In genomic region chr18:11850821-11851155, GRCh38 we compare ENCODE assay signal across 8 cellular contexts. TPM values are rescaled to one million over a fixed set of nuclear protein-coding genes. Genes with fewer than 3 reads are reported as not detected.
DNase-seq lines count a peak whose midpoint lies in the region; ATAC-seq and TF ChIP-seq lines count a peak whose summit lies in the region.

No MANE protein-coding gene starts in this region.

- H3K4me3 ChIP-seq in SU-DHL-6 (ENCODE audit: insufficient read depth, low read length, poor library complexity, severe bottlenecking) (peak overlapping the region; percentile 98), fibroblast of pulmonary artery (replicated peaks; ENCODE audit: low read depth, low read length) (peak overlapping the region; percentile 100)

- H3K27ac ChIP-seq in SU-DHL-6 (ENCODE audit: low read depth, low read length), result peak overlapping the region; percentile 32; the same call in 1 of the 2 replicates

- no peaks in the 10 kb centered on the region for H3K36me3 ChIP-seq in SU-DHL-6 (ENCODE audit: low read length)

- H3K27me3 ChIP-seq in SU-DHL-6 (ENCODE audit: low read length), result no peaks in the 10 kb centered on the region

- H3K9me3 ChIP-seq in SU-DHL-6 (ENCODE audit: insufficient read depth, low read length), result no peaks in the 10 kb centered on the region

- H3K9me2 ChIP-seq in SU-DHL-6 (replicated peaks; ENCODE audit: insufficient read depth, low read length), result no peaks in the 10 kb centered on the region

- ATAC-seq in GM19324 (IDR thresholded peaks at IDR 0.05; ENCODE audit: low FRiP score, unreplicated experiment), result peak; percentile 38
- ATAC-seq in HG03378 (IDR thresholded peaks at IDR 0.05; ENCODE audit: unreplicated experiment), result peak; percentile 45
- peak; percentile 80 for ATAC-seq in omental fat pad (ENCODE audit: low FRiP score)

- peak overlapping the region; percentile 97 for H2AFZ ChIP-seq in SU-DHL-6 (ENCODE audit: low read depth, low read length, severe bottlenecking)

- peak overlapping the region; percentile 82 for H3K9ac ChIP-seq in SU-DHL-6 (ENCODE audit: low read length)

- peak overlapping the region; percentile 97 for H3K4me2 ChIP-seq in SU-DHL-6 (ENCODE audit: low read depth, low read length, poor library complexity, severe bottlenecking)

- DNase-seq in AML-193 (lab: John Stamatoyannopoulos, UW) (peak; percentile 31 to 35), fibroblast of pulmonary artery (ENCODE audit: low read depth) (no peak), omental fat pad (ENCODE audit: low spot score) (no peak), T-helper 9 cell (no peak), GDM1 (lab: John Stamatoyannopoulos, UW) (no peak)

- peaks cover 23% of the 10 kb centered on the region for H3K79me2 ChIP-seq in SU-DHL-6 (ENCODE audit: insufficient read depth, low read length)

- no peaks in the 10 kb centered on the region for H4K20me1 ChIP-seq in SU-DHL-6 (ENCODE audit: low read depth, low read length)

- no peaks in the 10 kb centered on the region for H3F3A ChIP-seq in SU-DHL-6 (ENCODE audit: insufficient read depth)

- TF ChIP-seq CTCF in SU-DHL-6 (IDR thresholded peaks at IDR 0.05; ENCODE audit: insufficient read depth, low read length, poor library complexity, severe bottlenecking), result no peak
- no peak for TF ChIP-seq CTCF in fibroblast of pulmonary artery (IDR thresholded peaks at IDR 0.05; ENCODE audit: low read length, missing control alignments)
- no peak for TF ChIP-seq CTCF in omental fat pad (IDR thresholded peaks at IDR 0.05)

RNA-seq across cellular contexts. Expression of gene CHMP1B, which starts 0.4 kb away (rescaled TPM):
- total RNA-seq in omental fat pad, result 10 to 100 TPM; 32.5 to 80.5 (median 44.5) TPM

RNA-seq across cellular contexts. Expression of gene MPPE1, which starts 57.3 kb away (rescaled TPM):
- 10 to 100 TPM; 11.0 to 49.2 (median 28.8) TPM for total RNA-seq in omental fat pad

Comparison
In these comparisons a context has a peak if more than half of its experiments do, and no peak if none do; other contexts are left out.
1. DNase-seq: peak in AML-193 (2 of 2); none in fibroblast of pulmonary artery (single experiment), omental fat pad (single experiment), T-helper 9 cell (single experiment) and GDM1 (single experiment).
2. Peak in every context shown above with its lines, with median percentiles within 50 percentile points of each other: ATAC-seq.